ENCODE assay signal across 22 cellular contexts in the genomic region with DNA sequence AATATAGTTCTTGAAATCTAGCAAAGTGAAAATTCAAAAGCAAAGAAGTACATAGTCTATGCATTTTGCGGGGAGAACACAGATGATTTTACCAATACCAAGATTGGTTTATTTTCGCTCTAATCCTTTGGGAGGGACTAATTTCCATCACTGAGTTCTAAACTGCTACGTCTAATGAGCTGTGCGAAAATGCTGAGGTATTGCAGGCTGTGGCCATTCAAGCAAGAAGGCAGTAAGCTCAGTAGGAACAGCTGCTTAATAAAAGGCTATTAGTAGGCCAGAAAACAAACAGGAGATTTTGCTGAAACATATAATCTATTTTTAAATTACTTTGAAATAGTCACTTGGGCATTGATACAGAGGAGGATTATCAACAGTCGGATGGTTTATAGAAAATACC.
"Had no signal": no experiment of that assay in that cellular context is flagged by ENCODE, and none has a peak within 500 bp of the region (broad histone marks: within the 10 kb centered on the region; RNA-seq: fewer than 3 reads in every experiment).

No MANE protein-coding gene starts in this region.

- H3K27ac ChIP-seq: breast epithelium, coronary artery, esophagus squamous epithelium, left ventricle myocardium inferior, uterus had no signal

- DNase-seq: activated CD4-positive, alpha-beta memory T cell treated with anti-CD3 and anti-CD28 coated beads, Interleukin-2, amount 10 ng/mL, durations not matched to agents 7 days and 5 days; activated CD4-positive, alpha-beta T cell treated with anti-CD3 and anti-CD28 coated beads for 48 hours; activated effector memory CD4-positive, alpha-beta T cell treated with Interleukin-2 at 50 U/mL for 16 hours; activated naive CD4-positive, alpha-beta T cell treated with anti-CD3 and anti-CD28 coated beads for 36 hours; activated naive CD8-positive, alpha-beta T cell treated with anti-CD3 and anti-CD28 coated beads, Interleukin-2, amount 10 ng/mL, durations not matched to agents 7 days and 5 days; activated T-cell treated with anti-CD3 and anti-CD28 coated beads, Interleukin-2, amount 50 U/mL, for 72 hours; amniotic stem cell; endodermal cell; esophagus squamous epithelium; kidney glomerular epithelial cell; left ventricle myocardium inferior; stimulated activated CD4-positive, alpha-beta T cell treated with anti-CD3 and anti-CD28 coated beads, Interleukin-2, amount 100 ng/mL, for 48 hours; stimulated activated CD8-positive, alpha-beta memory T cell treated with anti-CD3 and anti-CD28 coated beads, Interleukin-4, amount 100 ng/mL, for 48 hours; stimulated activated naive B cell treated with anti-CD40 and anti-IgM and Interleukin-4, amounts not matched to agents 10 μg/mL and 1 μg/mL and 100 μg/mL, for 72 hours; T1000; trophoblast cell; uterus had no signal

- ATAC-seq: activated T-cell treated with anti-CD3 and anti-CD28 coated beads, Interleukin-2, amount 50 U/mL, for 72 hours; natural killer cell treated with Interleukin-12 subunit alpha and Interleukin-12 subunit beta and Interleukin-15 and Interleukin-18, amount 100 ng/mL, for 72 hours; stimulated activated naive B cell treated with anti-CD40 and anti-IgM and Interleukin-4, amounts not matched to agents 10 μg/mL and 1 μg/mL and 100 μg/mL, for 72 hours had no signal

- H3K27ac Mint-ChIP-seq: activated CD4-positive, alpha-beta memory T cell treated with anti-CD3 and anti-CD28 coated beads, Interleukin-2, amount 10 ng/mL, durations not matched to agents 7 days and 5 days; activated naive CD4-positive, alpha-beta T cell treated with anti-CD3 and anti-CD28 coated beads for 36 hours; activated naive CD8-positive, alpha-beta T cell treated with anti-CD3 and anti-CD28 coated beads, Interleukin-2, amount 10 ng/mL, durations not matched to agents 7 days and 5 days; activated T-cell treated with anti-CD3 and anti-CD28 coated beads, Interleukin-2, amount 50 U/mL, for 72 hours; endodermal cell; natural killer cell treated with Interleukin-12 subunit alpha and Interleukin-12 subunit beta and Interleukin-15 and Interleukin-18, amount 100 ng/mL, for 72 hours; stimulated activated naive B cell treated with anti-CD40 and anti-IgM and Interleukin-4, amounts not matched to agents 10 μg/mL and 1 μg/mL and 100 μg/mL, for 72 hours; T-helper 1 cell treated with Interleukin-12 subunit alpha and Interleukin-12 subunit beta and Interleukin-4 antibody, amounts not matched to agents 30 μg/mL and 1 μg/mL, for 36 hours had no signal

- H3K4me3 ChIP-seq: breast epithelium, coronary artery, esophagus squamous epithelium, left ventricle myocardium inferior, uterus had no signal

- H3K36me3 Mint-ChIP-seq: activated naive CD8-positive, alpha-beta T cell treated with anti-CD3 and anti-CD28 coated beads, Interleukin-2, amount 10 ng/mL, durations not matched to agents 7 days and 5 days; natural killer cell treated with Interleukin-12 subunit alpha and Interleukin-12 subunit beta and Interleukin-15 and Interleukin-18, amount 100 ng/mL, for 72 hours; stimulated activated naive B cell treated with anti-CD40 and anti-IgM and Interleukin-4, amounts not matched to agents 10 μg/mL and 1 μg/mL and 100 μg/mL, for 72 hours had no signal

- H3K4me1 Mint-ChIP-seq: activated CD4-positive, alpha-beta memory T cell treated with anti-CD3 and anti-CD28 coated beads, Interleukin-2, amount 10 ng/mL, durations not matched to agents 7 days and 5 days; activated naive CD8-positive, alpha-beta T cell treated with anti-CD3 and anti-CD28 coated beads, Interleukin-2, amount 10 ng/mL, durations not matched to agents 7 days and 5 days; central memory CD8-positive, alpha-beta T cell; endodermal cell; stimulated activated naive B cell treated with anti-CD40 and anti-IgM and Interleukin-4, amounts not matched to agents 10 μg/mL and 1 μg/mL and 100 μg/mL, for 72 hours had no signal

- H3K4me3 Mint-ChIP-seq: activated CD4-positive, alpha-beta memory T cell treated with anti-CD3 and anti-CD28 coated beads, Interleukin-2, amount 10 ng/mL, durations not matched to agents 7 days and 5 days; activated naive CD4-positive, alpha-beta T cell treated with anti-CD3 and anti-CD28 coated beads for 36 hours; activated naive CD8-positive, alpha-beta T cell treated with anti-CD3 and anti-CD28 coated beads, Interleukin-2, amount 10 ng/mL, durations not matched to agents 7 days and 5 days; activated T-cell treated with anti-CD3 and anti-CD28 coated beads, Interleukin-2, amount 50 U/mL, for 72 hours; central memory CD8-positive, alpha-beta T cell; endodermal cell; natural killer cell treated with Interleukin-12 subunit alpha and Interleukin-12 subunit beta and Interleukin-15 and Interleukin-18, amount 100 ng/mL, for 72 hours; stimulated activated naive B cell treated with anti-CD40 and anti-IgM and Interleukin-4, amounts not matched to agents 10 μg/mL and 1 μg/mL and 100 μg/mL, for 72 hours; T-helper 1 cell treated with Interleukin-12 subunit alpha and Interleukin-12 subunit beta and Interleukin-4 antibody, amounts not matched to agents 30 μg/mL and 1 μg/mL, for 36 hours had no signal

- H3K4me1 ChIP-seq: breast epithelium, esophagus squamous epithelium, left ventricle myocardium inferior, uterus had no signal

- H3K36me3 ChIP-seq: breast epithelium, esophagus squamous epithelium, left ventricle myocardium inferior, uterus had no signal

- H3K9me3 ChIP-seq: breast epithelium, esophagus squamous epithelium, uterus had no signal

- H3K27me3 ChIP-seq: breast epithelium, esophagus squamous epithelium, uterus had no signal

- H3K27me3 Mint-ChIP-seq: activated CD4-positive, alpha-beta memory T cell treated with anti-CD3 and anti-CD28 coated beads, Interleukin-2, amount 10 ng/mL, durations not matched to agents 7 days and 5 days; activated naive CD8-positive, alpha-beta T cell treated with anti-CD3 and anti-CD28 coated beads, Interleukin-2, amount 10 ng/mL, durations not matched to agents 7 days and 5 days; central memory CD8-positive, alpha-beta T cell; natural killer cell treated with Interleukin-12 subunit alpha and Interleukin-12 subunit beta and Interleukin-15 and Interleukin-18, amount 100 ng/mL, for 72 hours; stimulated activated naive B cell treated with anti-CD40 and anti-IgM and Interleukin-4, amounts not matched to agents 10 μg/mL and 1 μg/mL and 100 μg/mL, for 72 hours had no signal

- H3K9me3 Mint-ChIP-seq: activated CD4-positive, alpha-beta memory T cell treated with anti-CD3 and anti-CD28 coated beads, Interleukin-2, amount 10 ng/mL, durations not matched to agents 7 days and 5 days; activated naive CD8-positive, alpha-beta T cell treated with anti-CD3 and anti-CD28 coated beads, Interleukin-2, amount 10 ng/mL, durations not matched to agents 7 days and 5 days; endodermal cell; T-helper 1 cell treated with Interleukin-12 subunit alpha and Interleukin-12 subunit beta and Interleukin-4 antibody, amounts not matched to agents 30 μg/mL and 1 μg/mL, for 36 hours had no signal
